In the genomic region with DNA sequence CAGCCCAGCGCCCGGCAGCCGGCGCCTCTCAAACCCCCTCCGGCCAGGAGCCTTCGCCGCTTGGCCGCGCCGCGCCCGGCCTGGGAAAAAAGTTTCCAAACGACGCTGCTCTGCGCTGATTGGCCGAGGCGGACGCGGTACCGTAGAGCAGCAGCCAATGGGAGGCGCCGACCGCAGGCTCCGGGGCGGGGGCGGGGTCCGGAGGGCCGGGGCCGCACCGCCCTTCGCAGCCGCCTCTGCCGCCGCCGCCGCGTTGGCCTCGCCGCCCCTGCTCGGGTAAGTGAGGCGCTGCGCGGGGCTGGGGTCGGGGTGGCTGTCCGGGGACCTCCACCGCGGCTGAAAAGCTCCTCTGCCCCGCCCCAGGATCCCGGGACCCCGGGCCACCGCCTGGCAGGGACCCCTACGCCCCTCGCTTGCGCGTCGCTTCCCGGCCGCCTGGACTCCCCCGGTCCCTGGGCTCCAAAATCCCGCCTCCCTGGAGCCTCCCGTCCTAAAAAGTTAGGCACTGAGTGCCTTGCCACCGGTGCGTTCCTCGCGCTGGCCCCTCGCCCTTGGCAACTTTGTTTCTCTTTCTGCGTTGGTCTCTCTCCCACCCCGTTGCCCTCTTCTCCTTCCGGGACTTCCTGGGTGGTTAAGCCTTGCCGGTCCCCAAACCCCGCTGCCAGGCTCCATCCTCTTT, we compare ENCODE assay signal across 1 cellular context.
A peak's percentile ranks its signal among the peaks of the same experiment; 100 is the strongest.
TF ChIP-seq lines count a peak whose summit lies in the region.

A gene with protein sequence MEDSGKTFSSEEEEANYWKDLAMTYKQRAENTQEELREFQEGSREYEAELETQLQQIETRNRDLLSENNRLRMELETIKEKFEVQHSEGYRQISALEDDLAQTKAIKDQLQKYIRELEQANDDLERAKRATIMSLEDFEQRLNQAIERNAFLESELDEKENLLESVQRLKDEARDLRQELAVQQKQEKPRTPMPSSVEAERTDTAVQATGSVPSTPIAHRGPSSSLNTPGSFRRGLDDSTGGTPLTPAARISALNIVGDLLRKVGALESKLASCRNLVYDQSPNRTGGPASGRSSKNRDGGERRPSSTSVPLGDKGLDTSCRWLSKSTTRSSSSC (plus strand): TSS at position 227 of the 679 bp plus-strand sequence. CDS start 14,534 bp downstream, outside the sequence.

TF ChIP-seq in HepG2, 621 proteins besides CTCF, POLR2A, EP300 and RAD21 (continued from another document and continues in another):
- TF ChIP-seq PLRG1 (conservative IDR thresholded peaks at IDR 0.05) = no peak
- TF ChIP-seq ZNF567 (CRISPR knock-in tag; IDR thresholded peaks at IDR 0.05; ENCODE audit: borderline replicate concordance) = peak; percentile 73; the same call in 1 of the 2 replicates
- TF ChIP-seq, protein P1, sequence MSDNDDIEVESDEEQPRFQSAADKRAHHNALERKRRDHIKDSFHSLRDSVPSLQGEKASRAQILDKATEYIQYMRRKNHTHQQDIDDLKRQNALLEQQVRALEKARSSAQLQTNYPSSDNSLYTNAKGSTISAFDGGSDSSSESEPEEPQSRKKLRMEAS (IDR thresholded peaks at IDR 0.05) = peak; percentile 94
- peak; percentile 90 for TF ChIP-seq MYC (CRISPR knock-in tag; IDR thresholded peaks at IDR 0.05; ENCODE audit: borderline replicate concordance)
- TF ChIP-seq ARNTL (CRISPR knock-in tag; IDR thresholded peaks at IDR 0.05) = 0 out of 2 replicates have a peak, but pooled peaks have one; percentile 66
- TF ChIP-seq, protein P2, sequence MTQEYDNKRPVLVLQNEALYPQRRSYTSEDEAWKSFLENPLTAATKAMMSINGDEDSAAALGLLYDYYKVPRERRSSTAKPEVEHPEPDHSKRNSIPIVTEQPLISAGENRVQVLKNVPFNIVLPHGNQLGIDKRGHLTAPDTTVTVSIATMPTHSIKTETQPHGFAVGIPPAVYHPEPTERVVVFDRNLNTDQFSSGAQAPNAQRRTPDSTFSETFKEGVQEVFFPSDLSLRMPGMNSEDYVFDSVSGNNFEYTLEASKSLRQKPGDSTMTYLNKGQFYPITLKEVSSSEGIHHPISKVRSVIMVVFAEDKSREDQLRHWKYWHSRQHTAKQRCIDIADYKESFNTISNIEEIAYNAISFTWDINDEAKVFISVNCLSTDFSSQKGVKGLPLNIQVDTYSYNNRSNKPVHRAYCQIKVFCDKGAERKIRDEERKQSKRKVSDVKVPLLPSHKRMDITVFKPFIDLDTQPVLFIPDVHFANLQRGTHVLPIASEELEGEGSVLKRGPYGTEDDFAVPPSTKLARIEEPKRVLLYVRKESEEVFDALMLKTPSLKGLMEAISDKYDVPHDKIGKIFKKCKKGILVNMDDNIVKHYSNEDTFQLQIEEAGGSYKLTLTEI (CRISPR knock-in tag; conservative IDR thresholded peaks at IDR 0.05) = no peak
- peak; percentile 51; the same call in 1 of the 2 replicates for TF ChIP-seq MLXIP (CRISPR knock-in tag; IDR thresholded peaks at IDR 0.05; ENCODE audit: borderline replicate concordance)
- TF ChIP-seq ELF4 (CRISPR knock-in tag; IDR thresholded peaks at IDR 0.05; ENCODE audit: borderline replicate concordance) = peak; percentile 9; the same call in 1 of the 2 replicates
- peak; percentile 64; the same call in 1 of the 2 replicates for TF ChIP-seq KAT7 (CRISPR knock-in tag; IDR thresholded peaks at IDR 0.05; ENCODE audit: borderline replicate concordance)
- no peak for TF ChIP-seq FOXK2 (IDR thresholded peaks at IDR 0.05)
- no peak for TF ChIP-seq GPN1 (CRISPR knock-in tag; IDR thresholded peaks at IDR 0.05; ENCODE audit: borderline replicate concordance)
- TF ChIP-seq RBM39 (IDR thresholded peaks at IDR 0.05; ENCODE audit: low read depth, low read length, poor library complexity, severe bottlenecking) = peak; percentile 21
- TF ChIP-seq KDM6A (CRISPR knock-in tag; IDR thresholded peaks at IDR 0.05; ENCODE audit: low read depth) = no peak
- peak; percentile 58 for TF ChIP-seq PCBP2 (optimal IDR thresholded peaks at IDR 0.05; ENCODE audit: low read depth, low read length, poor library complexity, severe bottlenecking)
- peak; percentile 47; the same call in 1 of the 2 replicates for TF ChIP-seq ZC3H13 (CRISPR knock-in tag; IDR thresholded peaks at IDR 0.05)
- TF ChIP-seq ZNF556 (CRISPR knock-in tag; IDR thresholded peaks at IDR 0.05; ENCODE audit: borderline replicate concordance) = peak; percentile 64; the same call in 1 of the 2 replicates
- TF ChIP-seq ARNT2 (CRISPR knock-in tag; IDR thresholded peaks at IDR 0.05; ENCODE audit: low read depth) = peak; percentile 95
- peak; percentile 26; the same call in 1 of the 2 replicates for TF ChIP-seq FOSL2 (CRISPR knock-in tag; IDR thresholded peaks at IDR 0.05)
- TF ChIP-seq PLSCR1 (CRISPR knock-in tag; IDR thresholded peaks at IDR 0.05; ENCODE audit: borderline replicate concordance) = 0 out of 2 replicates have a peak, but pooled peaks have one; percentile 44
- TF ChIP-seq ISX (CRISPR knock-in tag; conservative IDR thresholded peaks at IDR 0.05) = no peak; the same call in 1 of the 2 replicates
- TF ChIP-seq ZBTB38 (CRISPR knock-in tag; IDR thresholded peaks at IDR 0.05) = peak; percentile 58
- no peak for TF ChIP-seq ZNF136 (CRISPR knock-in tag; IDR thresholded peaks at IDR 0.05; ENCODE audit: low read depth)
- TF ChIP-seq AKAP8 (CRISPR knock-in tag; IDR thresholded peaks at IDR 0.05) = 0 out of 2 replicates have a peak, but pooled peaks have one; percentile 44
- peak; percentile 84; the same call in 1 of the 2 replicates for TF ChIP-seq ZNF747 (CRISPR knock-in tag; IDR thresholded peaks at IDR 0.05; ENCODE audit: borderline replicate concordance)
- TF ChIP-seq POLR2G (IDR thresholded peaks at IDR 0.05; ENCODE audit: low read depth, low read length) = peak; percentile 79
- 0 out of 2 replicates have a peak, but pooled peaks have one; percentile 33 for TF ChIP-seq KLF15 (CRISPR knock-in tag; IDR thresholded peaks at IDR 0.05; ENCODE audit: borderline replicate concordance)
- no peak for TF ChIP-seq ZNF282 (IDR thresholded peaks at IDR 0.05; ENCODE audit: partially characterized antibody)
- peak; percentile 92; the same call in 1 of the 2 replicates for TF ChIP-seq THAP8 (CRISPR knock-in tag; IDR thresholded peaks at IDR 0.05; ENCODE audit: borderline replicate concordance)
- 0 out of 2 replicates have a peak, but pooled peaks have one; percentile 13 for TF ChIP-seq ZNF230 (CRISPR knock-in tag; IDR thresholded peaks at IDR 0.05)
- TF ChIP-seq IRF2 (CRISPR knock-in tag; IDR thresholded peaks at IDR 0.05) = peak; percentile 61; the same call in 1 of the 2 replicates
- peak; percentile 9; the same call in 1 of the 2 replicates for TF ChIP-seq ZNF232 (CRISPR knock-in tag; IDR thresholded peaks at IDR 0.05; ENCODE audit: borderline replicate concordance)
- TF ChIP-seq, protein P3, sequence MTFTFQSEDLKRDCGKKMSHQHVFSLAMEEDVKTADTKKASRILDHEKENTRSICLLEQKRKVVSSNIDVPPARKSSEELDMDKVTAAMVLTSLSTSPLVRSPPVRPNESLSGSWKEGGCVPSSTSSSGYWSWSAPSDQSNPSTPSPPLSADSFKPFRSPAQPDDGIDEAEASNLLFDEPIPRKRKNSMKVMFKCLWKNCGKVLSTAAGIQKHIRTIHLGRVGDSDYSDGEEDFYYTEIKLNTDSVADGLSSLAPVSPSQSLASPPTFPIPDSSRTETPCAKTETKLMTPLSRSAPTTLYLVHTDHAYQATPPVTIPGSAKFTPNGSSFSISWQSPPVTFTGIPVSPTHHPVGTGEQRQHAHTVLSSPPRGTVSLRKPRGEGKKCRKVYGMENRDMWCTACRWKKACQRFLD (CRISPR knock-in tag; IDR thresholded peaks at IDR 0.05; ENCODE audit: borderline replicate concordance) = 0 out of 2 replicates have a peak, but pooled peaks have one; percentile 66
- TF ChIP-seq BATF2 (CRISPR knock-in tag; IDR thresholded peaks at IDR 0.05) = peak; percentile 72; the same call in 1 of the 2 replicates
- peak; percentile 87 for TF ChIP-seq MAZ (IDR thresholded peaks at IDR 0.05; ENCODE audit: borderline replicate concordance, low read depth, low read length)
- peak; percentile 79 for TF ChIP-seq MAZ (CRISPR knock-in tag; IDR thresholded peaks at IDR 0.05; ENCODE audit: low read depth)
- peak; percentile 64; the same call in 1 of the 2 replicates for TF ChIP-seq ZSCAN20 (CRISPR knock-in tag; IDR thresholded peaks at IDR 0.05; ENCODE audit: borderline replicate concordance)
- TF ChIP-seq MAFF (IDR thresholded peaks at IDR 0.05; ENCODE audit: low read depth, low read length) = no peak
- no peak for TF ChIP-seq PRDM4 (CRISPR knock-in tag; IDR thresholded peaks at IDR 0.05; ENCODE audit: borderline replicate concordance)
- TF ChIP-seq, protein P4, sequence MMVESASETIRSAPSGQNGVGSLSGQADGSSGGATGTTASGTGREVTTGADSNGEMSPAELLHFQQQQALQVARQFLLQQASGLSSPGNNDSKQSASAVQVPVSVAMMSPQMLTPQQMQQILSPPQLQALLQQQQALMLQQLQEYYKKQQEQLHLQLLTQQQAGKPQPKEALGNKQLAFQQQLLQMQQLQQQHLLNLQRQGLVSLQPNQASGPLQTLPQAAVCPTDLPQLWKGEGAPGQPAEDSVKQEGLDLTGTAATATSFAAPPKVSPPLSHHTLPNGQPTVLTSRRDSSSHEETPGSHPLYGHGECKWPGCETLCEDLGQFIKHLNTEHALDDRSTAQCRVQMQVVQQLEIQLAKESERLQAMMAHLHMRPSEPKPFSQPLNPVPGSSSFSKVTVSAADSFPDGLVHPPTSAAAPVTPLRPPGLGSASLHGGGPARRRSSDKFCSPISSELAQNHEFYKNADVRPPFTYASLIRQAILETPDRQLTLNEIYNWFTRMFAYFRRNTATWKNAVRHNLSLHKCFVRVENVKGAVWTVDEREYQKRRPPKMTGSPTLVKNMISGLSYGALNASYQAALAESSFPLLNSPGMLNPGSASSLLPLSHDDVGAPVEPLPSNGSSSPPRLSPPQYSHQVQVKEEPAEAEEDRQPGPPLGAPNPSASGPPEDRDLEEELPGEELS (CRISPR knock-in tag; IDR thresholded peaks at IDR 0.05) = peak; percentile 42; the same call in 1 of the 2 replicates
